Comparison of ENCODE assay signal across 28 cellular contexts in the genomic region with DNA sequence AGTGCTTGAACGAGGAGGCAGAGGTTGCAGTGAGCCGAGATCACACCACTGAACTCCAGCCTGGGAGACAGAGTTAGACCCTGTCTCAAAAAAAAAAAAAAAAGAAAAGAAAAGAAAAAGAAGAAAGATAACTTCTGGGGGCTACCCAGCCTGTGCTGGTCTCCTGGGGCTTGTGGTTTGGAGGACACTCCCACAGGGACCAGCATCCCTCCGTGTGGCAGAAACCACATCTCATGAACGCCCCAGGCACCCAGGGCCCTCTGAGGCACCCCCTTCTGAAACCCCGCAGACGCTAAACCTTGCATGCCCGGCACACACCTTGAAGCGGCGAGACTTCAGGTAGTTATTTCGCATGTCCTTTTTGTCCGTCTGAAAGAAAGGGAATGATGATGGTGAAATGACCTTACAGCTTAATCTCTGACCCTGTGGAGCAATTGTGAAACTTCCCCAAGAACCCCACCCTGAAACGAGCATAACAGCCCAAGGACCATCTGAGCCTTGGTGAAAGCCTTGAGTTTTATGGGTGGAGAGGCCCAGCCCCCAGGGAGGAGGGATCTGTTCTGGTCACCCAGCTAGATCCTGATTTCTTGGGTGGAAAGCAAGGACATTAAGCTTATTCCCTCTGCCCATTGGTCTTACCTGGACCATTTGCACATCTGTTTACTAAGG. TPM values are rescaled to one million over a fixed set of nuclear protein-coding genes. Genes with fewer than 3 reads are reported as not detected.
"Had no signal": no experiment of that assay in that cellular context is flagged by ENCODE, and none has a peak within 500 bp of the region (broad histone marks: within the 10 kb centered on the region; RNA-seq: fewer than 3 reads in every experiment).

No MANE protein-coding gene starts in this region.

- H2AFZ ChIP-seq: neural progenitor cell had no signal

- H3K36me3 ChIP-seq: heart left ventricle, neural progenitor cell, ovary, right atrium auricular region, sigmoid colon, tibial nerve had no signal

- H3K9me3 ChIP-seq: ovary, right atrium auricular region, sigmoid colon, testis had no signal

- H3K4me3 ChIP-seq: heart left ventricle, lung, neural progenitor cell, ovary, right atrium auricular region, sigmoid colon, skin epidermis, testis, tibial nerve had no signal

- H3K4me2 ChIP-seq: neural progenitor cell had no signal

- H3K4me1 ChIP-seq: heart left ventricle, neural progenitor cell, right atrium auricular region, sigmoid colon, testis, tibial nerve had no signal

- DNase-seq: effector CD4-positive, alpha-beta T cell; endodermal cell; heart left ventricle; hippocampal formation; left colon; left ventricle myocardium superior; mesenchymal stem cell; midbrain; nucleus accumbens; ovary; sigmoid colon; stimulated activated CD4-positive, alpha-beta T cell treated with anti-CD3 and anti-CD28 coated beads, Interleukin-2, amount 100 ng/mL, for 24 hours; stimulated activated CD4-positive, alpha-beta T cell treated with anti-CD3 and anti-CD28 coated beads, Interleukin-4, amount 100 ng/mL, for 4 hours; stimulated activated naive B cell treated with anti-CD40 and anti-IgM and Interleukin-4, amounts not matched to agents 10 μg/mL and 1 μg/mL and 100 μg/mL, for 72 hours; stimulated activated naive CD8-positive, alpha-beta T cell treated with anti-CD3 and anti-CD28 coated beads, Interleukin-15, amount 100 ng/mL, for 72 hours; testis had no signal

- H3K27me3 ChIP-seq: heart left ventricle, neural progenitor cell, ovary, right atrium auricular region, sigmoid colon, testis, tibial nerve had no signal

- H3K27ac ChIP-seq: heart left ventricle, neural progenitor cell, ovary, right atrium auricular region, sigmoid colon, skin epidermis, testis, tibial nerve had no signal

RNA-seq across cellular contexts. Expression of a gene that starts 55.0 kb away (rescaled TPM):
- total RNA-seq: dermis microvascular lymphatic vessel endothelial cell; endothelial cell of umbilical vein; glomerular endothelial cell; heart left ventricle; kidney epithelial cell; left ventricle myocardium superior; natural killer cell treated with Interleukin-12 subunit alpha and Interleukin-12 subunit beta and Interleukin-15 and Interleukin-18, amount 100 ng/mL, for 72 hours; posterior vena cava; right atrium auricular region; subcutaneous adipose tissue; tibial nerve had no signal
